11 cellular contexts compared by ENCODE assay signal in genomic region chr5:72194846-72195245, GRCh38.
DNase-seq lines count a peak whose midpoint lies in the region; ATAC-seq and TF ChIP-seq lines count a peak whose summit lies in the region.
"Had no signal": no experiment of that assay in that cellular context is flagged by ENCODE, and none has a peak within 500 bp of the region (broad histone marks: within the 10 kb centered on the region; RNA-seq: fewer than 3 reads in every experiment).

No MANE protein-coding gene starts in this region.

- in situ Hi-C loops in GM13976 (cut with MboI; ENCODE audit: low sequenced_read_pairs, unreplicated experiment) = no loop called here
- in situ Hi-C loops in astrocyte of the cerebellum (cut with HindIII; ENCODE audit: low sequenced_read_pairs) = no loop called here
- in situ Hi-C loops in brain microvascular endothelial cell (cut with HindIII; ENCODE audit: low pct_ligation_motif_present, low sequenced_read_pairs) = no loop called here

- intact Hi-C loops in sciatic nerve (cut with DNase I) = no loop called here

- TF ChIP-seq CTCF in GM13976 (IDR thresholded peaks at IDR 0.05; ENCODE audit: borderline replicate concordance, control extremely low read depth, extremely low read depth, insufficient read depth, missing control alignments) = no peak
- no peak for TF ChIP-seq CTCF in astrocyte of the cerebellum (IDR thresholded peaks at IDR 0.05; ENCODE audit: low read depth, low read length, missing control alignments)
- TF ChIP-seq CTCF in brain microvascular endothelial cell (IDR thresholded peaks at IDR 0.05; ENCODE audit: low read depth, low read length, missing control alignments) = no peak

- DNase-seq in GM13976 (ENCODE audit: low spot score) (peak; percentile 63), astrocyte of the cerebellum (ENCODE audit: low read depth) (peak; percentile 91), sciatic nerve (ENCODE audit: low spot score) (no peak), HT-29 (ENCODE audit: low spot score) (no peak), GOT3 (lab: John Stamatoyannopoulos, UW) (no peak), brain microvascular endothelial cell (no peak)
- DNase-seq: dermis blood vessel endothelial cell, PC-9 had no signal

- H3K27me3 ChIP-seq in brain microvascular endothelial cell (replicated peaks) = no peaks in the 10 kb centered on the region

- ATAC-seq in GM19463 (IDR thresholded peaks at IDR 0.05; ENCODE audit: unreplicated experiment) (peak; percentile 97), HG03342 (IDR thresholded peaks at IDR 0.05; ENCODE audit: unreplicated experiment) (peak; percentile 97), sciatic nerve (no peak)
- ATAC-seq: mucosa of descending colon had no signal

- peaks cover 74% of the 10 kb centered on the region for H3K36me3 ChIP-seq in brain microvascular endothelial cell (replicated peaks)

- no peak overlapping the region for H3K4me3 ChIP-seq in astrocyte of the cerebellum (ENCODE audit: low read depth, low read length)
- H3K4me3 ChIP-seq in brain microvascular endothelial cell (ENCODE audit: low read depth, low read length) = no peak overlapping the region
- H3K4me3 ChIP-seq: mucosa of descending colon, PC-9 had no signal

- no peak overlapping the region for H3K27ac ChIP-seq in brain microvascular endothelial cell
- H3K27ac ChIP-seq: PC-9 had no signal

Comparison
In these comparisons a context has a peak if more than half of its experiments do, and no peak if none do; other contexts are left out.
1. DNase-seq: peak in GM13976 (single experiment) and astrocyte of the cerebellum (single experiment); none in sciatic nerve (single experiment), HT-29 (single experiment), GOT3 (single experiment) and brain microvascular endothelial cell (single experiment).